In genomic region chr6:118860363-118860762, GRCh38 we compare ENCODE assay signal across 1 cellular context.
A peak's percentile ranks its signal among the peaks of the same experiment; 100 is the strongest.
TF ChIP-seq lines count a peak whose summit lies in the region.

No MANE protein-coding gene starts in this region.

TF ChIP-seq in K562, 482 proteins besides CTCF, POLR2A, EP300 and RAD21:
- TF ChIP-seq ZZZ3 (IDR thresholded peaks at IDR 0.05) (no peak), CEBPB (tag; IDR thresholded peaks at IDR 0.05) (peak; percentile 39), CEBPG (CRISPR knock-in tag; IDR thresholded peaks at IDR 0.05) (no peak), CEBPG (tag; conservative IDR thresholded peaks at IDR 0.05 in 1 of 2, IDR thresholded peaks at IDR 0.05 in 1 of 2) (peak; percentile 29 to 69; a peak in 3 of 4 replicates)
